ENCODE assay signal across 9 cellular contexts in the genomic region with DNA sequence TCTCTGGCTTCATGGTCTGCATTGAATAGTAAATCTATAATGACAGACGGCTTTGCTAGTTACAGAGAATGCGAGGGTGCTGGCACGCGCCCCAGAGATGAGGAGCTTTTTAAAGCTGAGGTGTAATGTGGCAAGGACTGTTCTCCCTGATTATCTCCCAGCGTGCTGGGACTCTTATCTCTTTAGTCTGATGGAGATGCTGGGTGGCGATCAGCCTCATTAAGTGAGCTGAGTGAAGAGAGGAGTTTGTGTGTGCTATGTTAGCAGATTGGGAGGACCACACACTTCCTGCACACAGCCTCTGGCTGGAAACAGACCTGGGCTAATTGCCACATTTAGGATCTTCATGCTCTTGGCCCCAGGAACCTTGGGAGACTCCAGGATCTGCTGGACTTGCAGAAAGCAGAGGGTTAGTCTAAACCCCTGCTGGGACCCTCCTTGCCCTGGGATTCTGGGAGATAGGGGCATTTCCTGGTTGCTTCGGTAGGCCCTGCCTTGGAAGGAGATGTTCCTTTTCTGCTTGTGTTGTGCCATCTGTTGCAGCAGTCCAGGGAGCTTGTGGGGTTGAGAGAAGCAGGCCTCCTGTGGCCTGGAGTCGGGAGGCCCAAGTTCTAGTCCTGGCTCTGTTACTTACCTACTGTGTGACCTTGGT. TPM values are rescaled to one million over a fixed set of nuclear protein-coding genes. Genes with fewer than 3 reads are reported as not detected.
A peak's percentile ranks its signal among the peaks of the same experiment; 100 is the strongest.
DNase-seq lines count a peak whose midpoint lies in the region; ATAC-seq, FAIRE-seq and TF ChIP-seq lines count a peak whose summit lies in the region.
"Had no signal": no experiment of that assay in that cellular context is flagged by ENCODE, and none has a peak within 500 bp of the region (broad histone marks: within the 10 kb centered on the region; RNA-seq: fewer than 3 reads in every experiment).

No MANE protein-coding gene starts in this region.

- H3K9me3 ChIP-seq in T-helper 17 cell (ENCODE audit: control insufficient read depth, low read length, poor library complexity, severe bottlenecking): no peaks in the 10 kb centered on the region

- no peak for TF ChIP-seq CTCF in D721Med (IDR thresholded peaks at IDR 0.05; ENCODE audit: insufficient read depth, missing control alignments)

- peaks cover 26% of the 10 kb centered on the region for H3K4me1 Mint-ChIP-seq in T-helper 17 cell

- H3K27me3 Mint-ChIP-seq in T-helper 17 cell: no peaks in the 10 kb centered on the region
- H3K27me3 Mint-ChIP-seq: activated naive CD4-positive, alpha-beta T cell treated with anti-CD3 and anti-CD28 coated beads, Interleukin-2, amount 50 U/mL, for 24 hours had no signal

- ATAC-seq in HG02981 (IDR thresholded peaks at IDR 0.05; ENCODE audit: unreplicated experiment): peak; percentile 12
- ATAC-seq in T-helper 17 cell: no peak
- ATAC-seq in HG03196 (IDR thresholded peaks at IDR 0.05; ENCODE audit: unreplicated experiment): no peak
- ATAC-seq in GM19035 (IDR thresholded peaks at IDR 0.05; ENCODE audit: unreplicated experiment): no peak

- DNase-seq in DMS79 treated with DMSO at 0.1 percent for 48 hours (lab: John Stamatoyannopoulos, UW) (peak; percentile 75), T-helper 17 cell (no peak), middle frontal gyrus (ENCODE audit: extremely low spot score, low spot score) (peak; percentile 43), D721Med (ENCODE audit: insufficient read length, low spot score) (no peak)
- no peak for DNase-seq in activated CD4-positive, alpha-beta T cell treated with anti-CD3 and anti-CD28 coated beads, Interleukin-2, amount 50 U/mL, for 1 hour

- H3K4me3 Mint-ChIP-seq in T-helper 17 cell: no peak overlapping the region
- H3K4me3 Mint-ChIP-seq: activated naive CD4-positive, alpha-beta T cell treated with anti-CD3 and anti-CD28 coated beads, Interleukin-2, amount 50 U/mL, for 24 hours had no signal

- H3K36me3 Mint-ChIP-seq in T-helper 17 cell (ENCODE audit: low read depth): no peaks in the 10 kb centered on the region

- FAIRE-seq in D721Med (lab: Jason Lieb, UNC): no peak

- peak overlapping the region; percentile 74 for H3K27ac Mint-ChIP-seq in T-helper 17 cell
- H3K27ac Mint-ChIP-seq: activated naive CD4-positive, alpha-beta T cell treated with anti-CD3 and anti-CD28 coated beads, Interleukin-2, amount 50 U/mL, for 24 hours had no signal

RNA-seq across cellular contexts. Expression of gene PDIA5, which starts 15.0 kb away (rescaled TPM):
- total RNA-seq in T-helper 17 cell: 1 to 10 TPM; 4.6 to 6.2 TPM

RNA-seq across cellular contexts. Expression of gene SEMA5B, which starts 54.3 kb away (rescaled TPM):
- not detected for total RNA-seq in T-helper 17 cell

Comparison
In these comparisons a context has a peak if more than half of its experiments do, and no peak if none do; other contexts are left out.
1. DNase-seq: peak in DMS79 treated with DMSO at 0.1 percent for 48 hours (single experiment) and middle frontal gyrus (single experiment); none in T-helper 17 cell (0 of 3), D721Med (single experiment) and activated CD4-positive, alpha-beta T cell treated with anti-CD3 and anti-CD28 coated beads, Interleukin-2, amount 50 U/mL, for 1 hour (single experiment).